In the genomic region with DNA sequence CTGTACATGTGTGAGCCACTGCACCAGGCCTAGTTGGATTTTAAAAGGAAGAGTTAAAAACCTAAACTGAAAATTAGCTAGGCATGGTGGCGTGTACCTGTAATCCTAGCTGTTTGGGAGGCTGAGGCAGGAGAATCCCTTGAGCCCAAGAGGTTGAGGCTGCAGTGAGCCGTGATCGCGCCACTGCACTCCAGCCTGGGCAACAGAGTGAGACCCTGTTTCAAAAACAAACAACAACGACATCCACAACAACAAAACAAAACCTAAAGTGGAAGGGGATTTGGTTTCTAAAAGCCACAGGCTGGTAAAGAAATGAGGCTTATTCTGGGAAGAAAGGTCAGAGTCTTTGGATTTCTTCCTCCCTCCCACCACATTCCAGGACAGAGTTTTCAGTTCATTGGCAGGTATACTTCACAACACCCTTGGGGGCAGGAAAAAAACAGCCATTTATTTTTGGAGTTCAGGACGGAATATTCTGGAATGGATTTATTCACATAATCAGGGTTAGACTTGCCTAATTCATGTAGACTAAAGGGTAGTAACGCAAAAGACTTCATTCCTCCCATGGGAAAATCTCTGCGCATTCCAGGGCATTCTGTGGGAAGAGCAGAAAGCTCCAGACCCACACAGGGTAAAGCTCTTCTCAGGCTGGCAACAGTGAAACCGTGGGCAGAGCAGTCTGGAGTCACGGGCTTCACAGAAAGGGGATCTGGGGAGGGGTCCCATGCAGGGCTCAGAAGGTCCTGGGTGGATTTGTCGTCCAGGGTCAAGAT, we compare ENCODE assay signal across 1 cellular context.
TF ChIP-seq lines count a peak whose summit lies in the region.

No MANE protein-coding gene starts in this region.

TF ChIP-seq in K562, 482 proteins besides CTCF, POLR2A, EP300 and RAD21:
- TF ChIP-seq ZNF121 (CRISPR knock-in tag; conservative IDR thresholded peaks at IDR 0.05) (0 out of 2 replicates have a peak, but pooled peaks have one; percentile 26), NCOA1 (IDR thresholded peaks at IDR 0.05; ENCODE audit: low read depth) (no peak)
